8 cellular contexts compared by ENCODE assay signal in the genomic region with DNA sequence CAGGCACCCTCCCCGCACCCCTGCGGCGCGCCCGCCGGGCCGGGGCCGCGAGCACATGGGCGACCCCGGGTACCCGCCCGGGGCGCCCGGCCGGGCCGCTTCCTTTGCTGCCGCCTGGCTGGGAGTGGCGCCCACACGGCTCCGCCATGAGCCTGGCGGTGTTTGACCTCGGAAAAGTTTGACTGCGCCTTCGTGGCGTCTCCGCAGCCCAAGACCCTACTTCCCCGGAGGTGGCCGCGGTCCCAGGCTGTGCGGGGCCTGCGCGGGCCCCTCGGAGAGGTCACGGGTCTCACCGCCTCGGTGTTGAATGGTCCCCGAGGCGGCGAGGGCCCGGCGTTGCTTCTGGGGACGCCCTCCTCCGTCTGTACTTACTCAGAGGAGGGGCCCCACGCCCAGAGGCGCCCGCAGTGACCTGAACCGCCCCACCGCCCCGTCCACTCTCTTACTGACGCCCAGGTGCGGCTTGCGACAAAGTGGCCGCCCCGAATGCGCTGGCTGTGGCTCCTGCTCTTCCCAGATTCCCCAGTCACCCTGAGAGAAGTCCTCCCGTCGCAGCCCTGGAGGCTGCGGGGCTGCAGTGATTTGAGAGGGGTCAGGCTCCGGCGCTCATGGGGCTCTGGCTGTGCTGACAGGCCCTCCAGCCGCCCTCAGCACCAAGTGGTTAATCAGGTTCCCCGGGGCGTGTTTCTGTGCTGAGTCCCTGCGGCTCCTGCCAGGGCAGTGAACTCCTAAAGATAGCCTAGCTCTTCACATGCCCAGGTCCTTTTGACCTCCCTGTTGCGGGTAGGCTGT. TPM values are rescaled to one million over a fixed set of nuclear protein-coding genes. Genes with fewer than 3 reads are reported as not detected.
A peak's percentile ranks its signal among the peaks of the same experiment; 100 is the strongest.
DNase-seq lines count a peak whose midpoint lies in the region; ATAC-seq and TF ChIP-seq lines count a peak whose summit lies in the region.

No MANE protein-coding gene starts in this region.

- peaks cover 18 to 24% (median 21%) of the 10 kb centered on the region in 3 donors for H3K4me1 Mint-ChIP-seq in IgD-negative memory B cell
- peaks cover 38% of the 10 kb centered on the region for H3K4me1 Mint-ChIP-seq in activated T-cell treated with anti-CD3 and anti-CD28 coated beads, Interleukin-2, amount 50 U/mL, for 72 hours (ENCODE audit: low read depth)

- DNase-seq in AG04449 (ENCODE audit: low read depth, low spot score) (no peak), foreskin keratinocyte (peak in 1 of 2 donors; percentile 27), omental fat pad (ENCODE audit: low spot score) (no peak), GOT3 (lab: John Stamatoyannopoulos, UW) (no peak)
- DNase-seq in activated T-cell treated with anti-CD3 and anti-CD28 coated beads, Interleukin-2, amount 50 U/mL, for 72 hours = peak; percentile 41 to 49

- H3K9me3 Mint-ChIP-seq in IgD-negative memory B cell = no peaks in the 10 kb centered on the region
- H3K9me3 Mint-ChIP-seq in activated T-cell treated with anti-CD3 and anti-CD28 coated beads, Interleukin-2, amount 50 U/mL, for 72 hours = no peaks in the 10 kb centered on the region

- POLR2A ChIA-PET in AG04449 (lab: Yijun Ruan, JAX) = no interaction called here

- H3K27ac Mint-ChIP-seq in IgD-negative memory B cell = peak overlapping the region; percentile 43 to 91 (median 88)
- peak overlapping the region; percentile 66 for H3K27ac Mint-ChIP-seq in activated T-cell treated with anti-CD3 and anti-CD28 coated beads, Interleukin-2, amount 50 U/mL, for 72 hours

- H3K4me1 ChIP-seq in foreskin keratinocyte = peaks cover 7% of the 10 kb centered on the region

- H3K4me3 Mint-ChIP-seq in IgD-negative memory B cell = peak overlapping the region; percentile 83 to 95 (median 88)
- peak overlapping the region; percentile 74 to 91 for H3K4me3 Mint-ChIP-seq in activated T-cell treated with anti-CD3 and anti-CD28 coated beads, Interleukin-2, amount 50 U/mL, for 72 hours

- H3K27ac ChIP-seq in foreskin keratinocyte = peak overlapping the region; percentile 30

- no peaks in the 10 kb centered on the region for H3K27me3 ChIP-seq in foreskin keratinocyte

- ATAC-seq in GM18861 (IDR thresholded peaks at IDR 0.05; ENCODE audit: unreplicated experiment) = peak; percentile 17
- peak; percentile 29 to 30 for ATAC-seq in activated T-cell treated with anti-CD3 and anti-CD28 coated beads, Interleukin-2, amount 50 U/mL, for 72 hours (replicated peaks in 1 of 2)
- ATAC-seq in foreskin keratinocyte = peak; percentile 38
- ATAC-seq in omental fat pad (ENCODE audit: low FRiP score) = peak; percentile 28
- ATAC-seq in HG02938 (IDR thresholded peaks at IDR 0.05; ENCODE audit: unreplicated experiment) = no peak

- H3K36me3 Mint-ChIP-seq in IgD-negative memory B cell = no peaks in the 10 kb centered on the region
- H3K36me3 Mint-ChIP-seq in activated T-cell treated with anti-CD3 and anti-CD28 coated beads, Interleukin-2, amount 50 U/mL, for 72 hours (ENCODE audit: insufficient read depth in 2 of 2) = peaks cover 6 to 19% of the 10 kb centered on the region in 2 donors

- H3K27me3 Mint-ChIP-seq in IgD-negative memory B cell = no peaks in the 10 kb centered on the region
- H3K27me3 Mint-ChIP-seq in activated T-cell treated with anti-CD3 and anti-CD28 coated beads, Interleukin-2, amount 50 U/mL, for 72 hours (ENCODE audit: low read depth) = no peaks in the 10 kb centered on the region

- CTCF ChIA-PET in AG04449 (lab: Yijun Ruan, JAX) = no interaction called here

- TF ChIP-seq CTCF in AG04449 (IDR thresholded peaks at IDR 0.05; ENCODE audit: insufficient read depth, low read length, missing control alignments) (no peak), foreskin keratinocyte (conservative IDR thresholded peaks at IDR 0.05) (peak; percentile 18), omental fat pad (IDR thresholded peaks at IDR 0.05) (no peak)

- peak overlapping the region; percentile 70 for H3K4me3 ChIP-seq in AG04449 (ENCODE audit: low read depth, low read length)

RNA-seq across cellular contexts. Expression of a gene that starts 5.8 kb away (rescaled TPM):
- polyA plus RNA-seq in IgD-negative memory B cell (3.0 TPM), foreskin keratinocyte (25.3 and 27.1 TPM in 2 replicates)
- 10 to 100 TPM; 67.4 to 83.7 TPM for total RNA-seq in activated T-cell treated with anti-CD3 and anti-CD28 coated beads, Interleukin-2, amount 50 U/mL, for 72 hours
- total RNA-seq in foreskin keratinocyte (56.5 and 62.8 TPM in 2 replicates), omental fat pad (10 to 100 TPM; 25.5 to 39.9 (median 26.5) TPM)

RNA-seq across cellular contexts. Expression of a gene that starts 25.1 kb away (rescaled TPM):
- polyA plus RNA-seq in IgD-negative memory B cell (25.3 TPM), foreskin keratinocyte (3.1 and 3.9 TPM in 2 replicates)
- total RNA-seq in activated T-cell treated with anti-CD3 and anti-CD28 coated beads, Interleukin-2, amount 50 U/mL, for 72 hours = 10 to 100 TPM; 38.5 to 41.6 TPM
- total RNA-seq in foreskin keratinocyte (36.6 and 36.8 TPM in 2 replicates), omental fat pad (10 to 100 TPM; 18.6 to 26.4 (median 20.6) TPM)

RNA-seq across cellular contexts. Expression of a gene that starts 46.7 kb away (rescaled TPM):
- 14.3 TPM for polyA plus RNA-seq in IgD-negative memory B cell
- 10 to 100 TPM; 13.6 to 13.9 TPM for total RNA-seq in activated T-cell treated with anti-CD3 and anti-CD28 coated beads, Interleukin-2, amount 50 U/mL, for 72 hours
- total RNA-seq in foreskin keratinocyte = 3.9 and 4.1 TPM in 2 replicates
- 3.9 and 4.4 TPM in 2 replicates for polyA plus RNA-seq in foreskin keratinocyte
- total RNA-seq in omental fat pad = 10 to 100 TPM in 2 of 4 donors, 1 to 10 TPM in 2; 8.9 to 12.7 (median 10.1) TPM

Comparison
In these comparisons a context has a peak if more than half of its experiments do, and no peak if none do; other contexts are left out.
1. DNase-seq: peak in activated T-cell treated with anti-CD3 and anti-CD28 coated beads, Interleukin-2, amount 50 U/mL, for 72 hours (2 of 2); none in AG04449 (single experiment), omental fat pad (single experiment) and GOT3 (single experiment).